ENCODE assay signal across 12 cellular contexts in genomic region chr7:114979388-114979787, GRCh38. TPM values are rescaled to one million over a fixed set of nuclear protein-coding genes. Genes with fewer than 3 reads are reported as not detected.
DNase-seq lines count a peak whose midpoint lies in the region; ATAC-seq and TF ChIP-seq lines count a peak whose summit lies in the region.
"Had no signal": no experiment of that assay in that cellular context is flagged by ENCODE, and none has a peak within 500 bp of the region (broad histone marks: within the 10 kb centered on the region; RNA-seq: fewer than 3 reads in every experiment).

No MANE protein-coding gene starts in this region.

- CTCF ChIA-PET in RWPE1 (lab: Yijun Ruan, JAX) = no interaction called here
- CTCF ChIA-PET in activated naive CD4-positive, alpha-beta T cell treated with anti-CD3 and anti-CD28 coated beads for 36 hours (lab: Charles Lee) = no interaction called here

- peaks cover 32% of the 10 kb centered on the region for H3K36me3 Mint-ChIP-seq in activated naive CD4-positive, alpha-beta T cell treated with anti-CD3 and anti-CD28 coated beads for 36 hours (ENCODE audit: low read depth)

- no peak overlapping the region for H3K27ac Mint-ChIP-seq in activated naive CD4-positive, alpha-beta T cell treated with anti-CD3 and anti-CD28 coated beads for 36 hours
- H3K27ac Mint-ChIP-seq: activated CD4-positive, alpha-beta memory T cell treated with anti-CD3 and anti-CD28 coated beads for 36 hours had no signal

- no peaks in the 10 kb centered on the region for H3K9me3 Mint-ChIP-seq in activated naive CD4-positive, alpha-beta T cell treated with anti-CD3 and anti-CD28 coated beads for 36 hours
- H3K9me3 Mint-ChIP-seq: activated CD4-positive, alpha-beta memory T cell treated with anti-CD3 and anti-CD28 coated beads for 36 hours; IgD-negative memory B cell had no signal

- no peaks in the 10 kb centered on the region for H3K27me3 Mint-ChIP-seq in activated naive CD4-positive, alpha-beta T cell treated with anti-CD3 and anti-CD28 coated beads for 36 hours (ENCODE audit: low read depth)
- H3K27me3 Mint-ChIP-seq: activated CD4-positive, alpha-beta memory T cell treated with anti-CD3 and anti-CD28 coated beads for 36 hours; IgD-negative memory B cell had no signal

- intact Hi-C loops in sigmoid colon (cut with DNase I) = no loop called here
- intact Hi-C loops in mucosa of descending colon (cut with DNase I, micrococcal nuclease) = no loop called here
- intact Hi-C loops in activated naive CD4-positive, alpha-beta T cell treated with anti-CD3 and anti-CD28 coated beads for 36 hours (cut with micrococcal nuclease) = no loop called here

- DNase-seq in RWPE1 (ENCODE audit: low spot score) (peak; percentile 59), glomerular visceral epithelial cell (ENCODE audit: extremely low spot score) (peak; percentile 38), sigmoid colon (peak; percentile 52), mucosa of descending colon (no peak)
- DNase-seq in activated naive CD4-positive, alpha-beta T cell treated with anti-CD3 and anti-CD28 coated beads for 36 hours = no peak
- DNase-seq: activated CD4-positive, alpha-beta memory T cell treated with anti-CD3 and anti-CD28 coated beads for 36 hours; NCI-H2107; SHP77 had no signal

- no peaks in the 10 kb centered on the region for H3K27me3 ChIP-seq in sigmoid colon

- POLR2A ChIA-PET in RWPE1 (lab: Yijun Ruan, JAX; ENCODE audit: low non-redundant PET) = no interaction called here

- H3K4me1 ChIP-seq in sigmoid colon (peaks cover 0 to 8% (median 3%) of the 10 kb centered on the region in 4 donors), mucosa of descending colon (ENCODE audit: low read depth) (no peaks in the 10 kb centered on the region)

- no peak overlapping the region for H3K4me3 Mint-ChIP-seq in activated naive CD4-positive, alpha-beta T cell treated with anti-CD3 and anti-CD28 coated beads for 36 hours
- H3K4me3 Mint-ChIP-seq: activated CD4-positive, alpha-beta memory T cell treated with anti-CD3 and anti-CD28 coated beads for 36 hours had no signal

- no peaks in the 10 kb centered on the region for H3K9me3 ChIP-seq in sigmoid colon
- no peaks in the 10 kb centered on the region for H3K9me3 ChIP-seq in mucosa of descending colon

- H3K36me3 ChIP-seq in sigmoid colon (peaks cover 0 to 5% (median 0%) of the 10 kb centered on the region in 4 donors), mucosa of descending colon (ENCODE audit: low read depth) (no peaks in the 10 kb centered on the region)

- TF ChIP-seq CTCF in RWPE1 (conservative IDR thresholded peaks at IDR 0.05; ENCODE audit: low read depth) (no peak), sigmoid colon (IDR thresholded peaks at IDR 0.05) (no peak), mucosa of descending colon (IDR thresholded peaks at IDR 0.05) (no peak)

- peak; percentile 51 for ATAC-seq in GM21360 (IDR thresholded peaks at IDR 0.05; ENCODE audit: unreplicated experiment)
- no peak for ATAC-seq in mucosa of descending colon
- no peak for ATAC-seq in HG03196 (IDR thresholded peaks at IDR 0.05; ENCODE audit: unreplicated experiment)
- no peak for ATAC-seq in HG03442 (IDR thresholded peaks at IDR 0.05; ENCODE audit: unreplicated experiment)

- TF ChIP-seq POLR2A in sigmoid colon (IDR thresholded peaks at IDR 0.05) = no peak

- peaks cover 53% of the 10 kb centered on the region for H3K4me1 Mint-ChIP-seq in activated naive CD4-positive, alpha-beta T cell treated with anti-CD3 and anti-CD28 coated beads for 36 hours (ENCODE audit: low read depth)

- H3K4me3 ChIP-seq in sigmoid colon = no peak overlapping the region
- no peak overlapping the region for H3K4me3 ChIP-seq in mucosa of descending colon

- no peak overlapping the region for H3K27ac ChIP-seq in RWPE1
- H3K27ac ChIP-seq in sigmoid colon = peak overlapping the region in 1 of 4 donors; percentile 9

- no peak for TF ChIP-seq EP300 in sigmoid colon (IDR thresholded peaks at IDR 0.05)

- WGBS in sigmoid colon, 2 donors = 58 to 85% methylated on average over 7 of the region's 7 CpGs

RNA-seq across cellular contexts. Expression of gene MDFIC, which starts 57.5 kb away (rescaled TPM):
- 10 to 100 TPM; 33.0 to 58.1 (median 51.1) TPM for total RNA-seq in sigmoid colon
- 1 to 10 TPM; 4.4 to 8.3 (median 6.6) TPM for polyA plus RNA-seq in sigmoid colon
- total RNA-seq in mucosa of descending colon = 10 to 100 TPM; 10.4 to 29.5 (median 13.0) TPM
- total RNA-seq in activated naive CD4-positive, alpha-beta T cell treated with anti-CD3 and anti-CD28 coated beads for 36 hours = 10 to 100 TPM; 79.4 to 93.1 TPM

Comparison
In these comparisons a context has a peak if more than half of its experiments do, and no peak if none do; other contexts are left out.
1. DNase-seq: peak in RWPE1 (single experiment), glomerular visceral epithelial cell (single experiment) and sigmoid colon (single experiment); none in mucosa of descending colon (0 of 3) and activated naive CD4-positive, alpha-beta T cell treated with anti-CD3 and anti-CD28 coated beads for 36 hours (single experiment).